25 cellular contexts compared by ENCODE assay signal in the genomic region with DNA sequence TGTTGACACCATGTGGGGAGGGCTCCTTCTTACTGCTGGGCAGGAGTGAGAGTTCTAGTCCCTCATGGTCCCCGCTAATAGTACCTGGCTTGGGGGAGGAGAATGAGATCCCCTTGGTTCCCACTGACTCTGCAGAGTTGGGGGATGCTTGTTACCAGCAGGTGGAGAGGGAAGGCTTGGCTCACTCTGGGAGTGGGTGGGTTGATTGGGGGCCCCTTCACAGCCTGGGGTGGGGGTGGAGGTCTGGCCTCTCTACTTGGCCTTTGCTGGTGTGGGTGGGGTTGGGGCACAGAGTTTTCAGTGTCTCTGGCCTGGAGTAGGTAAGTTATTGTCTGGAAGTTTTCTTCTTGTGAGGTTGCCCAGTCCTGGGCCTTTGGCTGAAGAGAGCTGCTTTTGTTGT. TPM values are rescaled to one million over a fixed set of nuclear protein-coding genes. Genes with fewer than 3 reads are reported as not detected.
"Had no signal": no experiment of that assay in that cellular context is flagged by ENCODE, and none has a peak within 500 bp of the region (broad histone marks: within the 10 kb centered on the region; RNA-seq: fewer than 3 reads in every experiment).

No MANE protein-coding gene starts in this region.

- H3K27ac ChIP-seq: brain microvascular endothelial cell had no signal

- H3K27me3 ChIP-seq: brain microvascular endothelial cell, MG63 had no signal

- H3K4me1 Mint-ChIP-seq: activated B cell treated with CpG ODN at 0.5 μM for 24 hours; activated CD4-positive, alpha-beta T cell treated with anti-CD3 and anti-CD28 coated beads, Interleukin-2, amount 10 ng/mL, durations not matched to agents 24 days and 14 days; activated naive CD4-positive, alpha-beta T cell treated with anti-CD3 and anti-CD28 coated beads, Interleukin-2, amount 10 ng/mL, durations not matched to agents 7 days and 5 days; activated naive CD8-positive, alpha-beta T cell treated with anti-CD3 and anti-CD28 coated beads for 36 hours; T-cell had no signal

- H3K4me3 ChIP-seq: MG63 had no signal

- DNase-seq: activated B cell treated with CpG ODN at 0.5 μM for 24 hours; activated CD4-positive, alpha-beta T cell treated with anti-CD3 and anti-CD28 coated beads for 1 hour; activated CD4-positive, alpha-beta T cell treated with anti-CD3 and anti-CD28 coated beads, Interleukin-2, amount 10 ng/mL, durations not matched to agents 24 days and 14 days; activated CD4-positive, alpha-beta T cell treated with anti-CD3 and anti-CD28 coated beads, Interleukin-2, amount 50 U/mL, for 48 hours; activated gamma-delta T cell treated with Interleukin-2 at 50 U/mL for 16 hours; activated naive CD4-positive, alpha-beta T cell treated with anti-CD3 and anti-CD28 coated beads, Interleukin-2, amount 10 ng/mL, durations not matched to agents 7 days and 5 days; activated naive CD8-positive, alpha-beta T cell treated with anti-CD3 and anti-CD28 coated beads for 36 hours; activated T-cell treated with anti-CD3 and anti-CD28 coated beads, Interleukin-2, amount 50 U/mL, for 4 hours; brain microvascular endothelial cell; caudate nucleus; MG63; MV-4-11; NCI-H1105; NCI-H1436; NCI-H1694 treated with DMSO at 0.1 percent for 48 hours; NCI-H2029 treated with DMSO at 0.1 percent for 48 hours; NCI-H345; NCI-H510A; NCI-H526 treated with DMSO at 0.1 percent for 48 hours; NCI-H82; SIG-M5; T-cell; T-helper 2 cell; T1000 had no signal

- H3K9me3 Mint-ChIP-seq: activated T-cell treated with anti-CD3 and anti-CD28 coated beads, Interleukin-2, amount 50 U/mL, for 4 hours had no signal

- H3K36me3 ChIP-seq: brain microvascular endothelial cell, MG63 had no signal

- FAIRE-seq: TTC549 had no signal

- H3K27me3 Mint-ChIP-seq: activated naive CD4-positive, alpha-beta T cell treated with anti-CD3 and anti-CD28 coated beads, Interleukin-2, amount 10 ng/mL, durations not matched to agents 7 days and 5 days had no signal

- H3K4me3 Mint-ChIP-seq: activated B cell treated with CpG ODN at 0.5 μM for 24 hours; activated CD4-positive, alpha-beta T cell treated with anti-CD3 and anti-CD28 coated beads, Interleukin-2, amount 10 ng/mL, durations not matched to agents 24 days and 14 days; activated naive CD4-positive, alpha-beta T cell treated with anti-CD3 and anti-CD28 coated beads, Interleukin-2, amount 10 ng/mL, durations not matched to agents 7 days and 5 days; activated naive CD8-positive, alpha-beta T cell treated with anti-CD3 and anti-CD28 coated beads for 36 hours; activated T-cell treated with anti-CD3 and anti-CD28 coated beads, Interleukin-2, amount 50 U/mL, for 4 hours; T-cell had no signal

- ATAC-seq: activated T-cell treated with anti-CD3 and anti-CD28 coated beads, Interleukin-2, amount 50 U/mL, for 4 hours; T-cell had no signal

- H3K9me3 ChIP-seq: MG63 had no signal

- H3K36me3 Mint-ChIP-seq: activated naive CD4-positive, alpha-beta T cell treated with anti-CD3 and anti-CD28 coated beads, Interleukin-2, amount 10 ng/mL, durations not matched to agents 7 days and 5 days; activated naive CD8-positive, alpha-beta T cell treated with anti-CD3 and anti-CD28 coated beads for 36 hours; T-cell had no signal

- H3K27ac Mint-ChIP-seq: activated B cell treated with CpG ODN at 0.5 μM for 24 hours; activated CD4-positive, alpha-beta T cell treated with anti-CD3 and anti-CD28 coated beads, Interleukin-2, amount 10 ng/mL, durations not matched to agents 24 days and 14 days; activated naive CD4-positive, alpha-beta T cell treated with anti-CD3 and anti-CD28 coated beads, Interleukin-2, amount 10 ng/mL, durations not matched to agents 7 days and 5 days; activated naive CD8-positive, alpha-beta T cell treated with anti-CD3 and anti-CD28 coated beads for 36 hours; T-cell had no signal

RNA-seq across cellular contexts. Expression of gene ADCY1, which starts 31.9 kb away (rescaled TPM):
- total RNA-seq: activated B cell treated with CpG ODN at 0.5 μM for 24 hours had no signal
